7 cellular contexts compared by ENCODE assay signal in the genomic region with DNA sequence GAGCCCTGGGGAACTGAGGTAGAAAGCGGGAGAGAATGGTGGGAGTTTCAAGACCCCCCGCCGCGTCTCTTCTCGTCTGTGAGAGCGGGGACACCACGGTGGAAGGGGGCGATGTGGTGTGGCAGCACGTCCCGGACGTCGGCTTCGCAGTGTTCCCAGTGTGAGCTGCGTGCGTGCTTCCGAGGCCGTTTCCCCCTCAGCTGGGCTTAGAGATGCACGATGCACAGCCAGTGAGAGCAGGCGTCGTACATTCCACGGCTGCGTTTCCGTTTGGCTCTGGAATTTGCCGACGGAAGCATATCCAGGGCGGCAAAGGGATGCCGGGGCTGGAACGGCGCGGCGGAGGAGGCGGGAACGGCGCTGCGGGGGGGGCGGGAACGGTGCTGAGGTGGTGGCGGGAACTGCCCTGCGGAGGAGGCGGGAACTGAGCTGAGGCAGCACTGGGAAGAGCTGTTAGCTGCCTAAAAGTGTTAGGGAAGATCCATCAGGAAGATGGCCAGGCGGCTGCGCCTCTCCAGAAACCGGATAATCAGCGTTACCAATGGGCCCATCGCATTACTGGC. TPM values are rescaled to one million over a fixed set of nuclear protein-coding genes. Genes with fewer than 3 reads are reported as not detected.
DNase-seq lines count a peak whose midpoint lies in the region; ATAC-seq, FAIRE-seq and TF ChIP-seq lines count a peak whose summit lies in the region.

No MANE protein-coding gene starts in this region.

- TF ChIP-seq CTCF in epithelial cell of proximal tubule (conservative IDR thresholded peaks at IDR 0.05; ENCODE audit: low read depth, low read length): no peak

- peak overlapping the region; percentile 48 for H3K4me3 ChIP-seq in epithelial cell of proximal tubule (ENCODE audit: low read depth, low read length)

- DNase-seq in GM03348 (ENCODE audit: low spot score) (peak; percentile 88), NCI-H524 treated with DMSO at 0.1 percent for 48 hours (lab: John Stamatoyannopoulos, UW) (peak; percentile 6), epithelial cell of proximal tubule (ENCODE audit: low read depth) (no peak), midbrain (lab: John Stamatoyannopoulos, UW) (peak; percentile 26), urothelium cell line (ENCODE audit: low spot score) (peak; percentile 75), OCI-M2 (lab: John Stamatoyannopoulos, UW; ENCODE audit: unreplicated experiment) (no peak)

- FAIRE-seq in urothelium cell line (lab: Jason Lieb, UNC): peak; percentile 9

- no peak for ATAC-seq in GM21526 (IDR thresholded peaks at IDR 0.05; ENCODE audit: low FRiP score, unreplicated experiment)

RNA-seq across cellular contexts. Expression of a gene that starts 37.7 kb away (rescaled TPM):
- total RNA-seq in epithelial cell of proximal tubule: not detected in 2 replicates

RNA-seq across cellular contexts. Expression of a gene that starts 43.8 kb away (rescaled TPM):
- total RNA-seq in epithelial cell of proximal tubule: not detected in 2 replicates

Comparison
In these comparisons a context has a peak if more than half of its experiments do, and no peak if none do; other contexts are left out.
1. DNase-seq: peak in GM03348 (single experiment), NCI-H524 treated with DMSO at 0.1 percent for 48 hours (single experiment), midbrain (single experiment) and urothelium cell line (single experiment); none in epithelial cell of proximal tubule (single experiment) and OCI-M2 (single experiment).